In the genomic region with DNA sequence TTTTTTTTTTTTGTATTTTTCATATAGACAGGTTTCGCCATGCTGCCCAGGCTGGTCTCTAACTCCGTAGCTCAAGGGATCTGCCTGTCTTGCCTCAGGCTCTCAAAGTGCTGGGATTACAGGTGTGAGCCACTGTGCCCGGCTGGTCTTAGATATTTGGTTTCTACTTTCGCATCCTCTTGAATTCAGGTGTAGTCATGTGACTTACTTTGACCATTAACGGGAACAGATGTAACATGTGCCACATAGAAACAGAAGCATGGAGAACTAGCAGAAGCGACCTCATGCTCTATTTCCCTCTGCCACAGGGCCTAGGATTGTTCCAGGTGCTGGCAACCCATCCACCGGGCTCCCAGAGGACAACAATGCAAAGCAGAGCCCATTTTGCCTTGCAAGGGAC, we compare ENCODE assay signal across 5 cellular contexts.
"Had no signal": no experiment of that assay in that cellular context is flagged by ENCODE, and none has a peak within 500 bp of the region (broad histone marks: within the 10 kb centered on the region; RNA-seq: fewer than 3 reads in every experiment).

No MANE protein-coding gene starts in this region.

- H3K27ac ChIP-seq: HL-60 had no signal

- FAIRE-seq: HTR-8/SVneo had no signal

- DNase-seq: IMR-90, KBM-7, KG1 had no signal
